1 cellular context compared by ENCODE assay signal in the genomic region with DNA sequence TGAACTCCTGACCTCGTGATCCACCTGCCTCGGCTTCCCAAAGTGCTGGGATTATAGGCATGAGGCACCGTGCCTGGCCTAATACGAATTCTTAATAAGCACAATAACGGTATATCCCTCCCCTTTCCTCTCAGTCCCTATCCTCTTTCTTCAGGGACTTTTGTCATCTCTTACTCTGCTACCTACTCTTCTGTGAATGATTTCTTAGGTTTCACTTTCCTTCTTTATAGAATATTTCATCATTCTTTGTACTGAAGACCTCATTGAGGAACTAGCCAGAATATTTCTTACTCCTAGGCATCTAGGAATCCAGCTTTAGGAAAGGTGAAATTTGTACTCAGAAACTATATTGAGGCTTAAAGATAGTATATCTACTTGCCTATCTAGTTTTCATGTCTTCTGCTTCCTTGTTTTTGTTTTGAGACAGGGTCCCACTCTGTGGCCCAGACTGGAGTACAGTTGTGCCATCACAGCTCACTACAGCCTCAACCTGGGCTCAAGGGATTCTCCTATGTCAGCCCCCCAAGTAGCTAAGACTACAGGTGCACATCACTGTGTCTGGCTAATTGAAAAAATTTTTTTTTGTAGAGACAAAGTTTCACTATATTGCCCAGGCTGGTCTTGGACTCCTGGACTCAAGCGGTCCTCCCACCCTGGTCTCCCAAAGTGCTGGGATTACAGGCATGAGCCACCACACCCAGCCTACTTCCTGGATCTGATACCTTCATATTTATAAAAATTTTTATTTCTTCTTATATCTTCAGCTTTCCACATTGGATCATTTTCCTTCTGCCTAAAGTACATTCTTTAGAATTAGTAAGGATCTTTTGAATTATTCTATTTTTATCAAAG.
TF ChIP-seq lines count a peak whose summit lies in the region.

No MANE protein-coding gene starts in this region.

TF ChIP-seq in K562, 482 proteins besides CTCF, POLR2A, EP300 and RAD21 (continued from another document):
- TF ChIP-seq, protein P1, sequence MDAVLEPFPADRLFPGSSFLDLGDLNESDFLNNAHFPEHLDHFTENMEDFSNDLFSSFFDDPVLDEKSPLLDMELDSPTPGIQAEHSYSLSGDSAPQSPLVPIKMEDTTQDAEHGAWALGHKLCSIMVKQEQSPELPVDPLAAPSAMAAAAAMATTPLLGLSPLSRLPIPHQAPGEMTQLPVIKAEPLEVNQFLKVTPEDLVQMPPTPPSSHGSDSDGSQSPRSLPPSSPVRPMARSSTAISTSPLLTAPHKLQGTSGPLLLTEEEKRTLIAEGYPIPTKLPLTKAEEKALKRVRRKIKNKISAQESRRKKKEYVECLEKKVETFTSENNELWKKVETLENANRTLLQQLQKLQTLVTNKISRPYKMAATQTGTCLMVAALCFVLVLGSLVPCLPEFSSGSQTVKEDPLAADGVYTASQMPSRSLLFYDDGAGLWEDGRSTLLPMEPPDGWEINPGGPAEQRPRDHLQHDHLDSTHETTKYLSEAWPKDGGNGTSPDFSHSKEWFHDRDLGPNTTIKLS (IDR thresholded peaks at IDR 0.05; ENCODE audit: borderline replicate concordance, low read depth): no peak
- TF ChIP-seq ZBTB43 (CRISPR knock-in tag; IDR thresholded peaks at IDR 0.05) (no peak), ZNF175 (CRISPR knock-in tag; IDR thresholded peaks at IDR 0.05; ENCODE audit: low read depth) (no peak), RREB1 (CRISPR knock-in tag; IDR thresholded peaks at IDR 0.05) (no peak), SETDB1 (IDR thresholded peaks at IDR 0.05; ENCODE audit: low read length) (no peak), ZNF23 (CRISPR knock-in tag; IDR thresholded peaks at IDR 0.05) (no peak)
